1 cellular context compared by ENCODE assay signal in genomic region chr16:64356267-64356666, GRCh38.
A peak's percentile ranks its signal among the peaks of the same experiment; 100 is the strongest.
TF ChIP-seq lines count a peak whose summit lies in the region.

No MANE protein-coding gene starts in this region.

TF ChIP-seq in SK-N-SH, 30 proteins besides CTCF, POLR2A, EP300 and RAD21 (continued from another document):
- TF ChIP-seq USF2 (IDR thresholded peaks at IDR 0.05; ENCODE audit: borderline replicate concordance, low read depth, low read length) (no peak), ZBTB33 (IDR thresholded peaks at IDR 0.05; ENCODE audit: borderline replicate concordance, low read depth) (no peak), MEF2A (IDR thresholded peaks at IDR 0.05; ENCODE audit: borderline replicate concordance, low read depth) (peak; percentile 38; the same call in 1 of the 2 replicates), YY1 (IDR thresholded peaks at IDR 0.05; ENCODE audit: low read depth) (no peak)
